In genomic region chr14:70180718-70181117, GRCh38 we compare ENCODE assay signal across 10 cellular contexts. TPM values are rescaled to one million over a fixed set of nuclear protein-coding genes. Genes with fewer than 3 reads are reported as not detected.
"Had no signal": no experiment of that assay in that cellular context is flagged by ENCODE, and none has a peak within 500 bp of the region (broad histone marks: within the 10 kb centered on the region; RNA-seq: fewer than 3 reads in every experiment).

No MANE protein-coding gene starts in this region.

- H3K4me1 ChIP-seq: HAP-1 had no signal

- H3K9ac ChIP-seq: GM23248 had no signal

- H3K36me3 ChIP-seq: HAP-1 had no signal

- H3K4me3 ChIP-seq: GM23248, HAP-1, K562 had no signal

- H3K27ac ChIP-seq: GM23248, HL-60 had no signal

- DNase-seq: GM23248, GOT3, H7, HFFc6, IMR-90 had no signal

- ATAC-seq: HCT116, K562 had no signal

- H3K9me3 ChIP-seq: HAP-1 had no signal

RNA-seq across cellular contexts. Expression of gene SLC8A3, which starts 8.0 kb away (rescaled TPM):
- total RNA-seq: GM23248, H4, HFFc6, K562 had no signal
- polyA plus RNA-seq: GM23248, IMR-90, K562 had no signal
